2 cellular contexts compared by ENCODE assay signal in genomic region chr19:22025539-22025938, GRCh38. TPM values are rescaled to one million over a fixed set of nuclear protein-coding genes. Genes with fewer than 3 reads are reported as not detected.
"Had no signal": no experiment of that assay in that cellular context is flagged by ENCODE, and none has a peak within 500 bp of the region (broad histone marks: within the 10 kb centered on the region; RNA-seq: fewer than 3 reads in every experiment).

No MANE protein-coding gene starts in this region.

RNA-seq across cellular contexts. Expression of gene ZNF208, which starts 14.8 kb away (rescaled TPM):
- total RNA-seq: endodermal cell, endothelial cell of umbilical vein had no signal

RNA-seq across cellular contexts. Expression of gene ZNF257, which starts 26.7 kb away (rescaled TPM):
- total RNA-seq: endodermal cell had no signal
